In the genomic region with DNA sequence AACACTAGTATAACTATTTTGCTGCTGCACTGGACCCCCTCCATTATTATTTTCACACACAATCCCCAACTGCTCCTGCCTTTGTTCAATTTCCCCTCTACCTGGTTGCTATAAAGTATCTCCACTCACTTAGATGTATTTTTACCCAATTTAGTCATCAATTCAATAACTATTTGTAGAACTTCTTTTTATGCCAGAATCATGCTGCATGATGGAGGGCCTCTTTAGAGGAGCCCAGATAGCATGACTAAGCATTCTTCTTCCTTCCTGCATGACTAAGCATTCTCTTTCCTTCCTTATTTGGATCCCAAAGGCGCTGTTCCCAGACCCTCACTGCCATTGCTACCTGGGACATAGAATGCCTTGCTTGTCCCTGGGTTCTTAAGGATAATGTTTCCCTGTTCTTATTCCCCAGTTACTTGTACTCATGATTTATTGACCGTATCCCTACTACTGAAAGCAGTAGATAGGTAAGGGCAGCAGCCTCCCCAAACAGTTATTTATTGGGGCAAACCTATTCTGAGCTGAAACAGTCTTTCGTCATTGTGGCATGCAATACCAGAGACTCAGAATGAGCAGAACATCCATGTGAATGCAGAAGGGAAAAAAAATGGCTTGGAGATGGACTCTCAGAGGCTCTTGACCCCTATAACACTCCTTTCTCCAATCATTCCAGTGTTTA, we compare ENCODE assay signal across 15 cellular contexts.
A peak's percentile ranks its signal among the peaks of the same experiment; 100 is the strongest.
DNase-seq lines count a peak whose midpoint lies in the region; ATAC-seq, FAIRE-seq and TF ChIP-seq lines count a peak whose summit lies in the region.
"Had no signal": no experiment of that assay in that cellular context is flagged by ENCODE, and none has a peak within 500 bp of the region (broad histone marks: within the 10 kb centered on the region; RNA-seq: fewer than 3 reads in every experiment).

No MANE protein-coding gene starts in this region.

- peaks cover 12% of the 10 kb centered on the region for H3K4me1 Mint-ChIP-seq in activated CD8-positive, alpha-beta memory T cell treated with anti-CD3 and anti-CD28 coated beads, Interleukin-2, amount 10 ng/mL, durations not matched to agents 7 days and 5 days
- H3K4me1 Mint-ChIP-seq: naive thymus-derived CD8-positive, alpha-beta T cell had no signal

- no peak overlapping the region for H3K4me3 Mint-ChIP-seq in activated CD8-positive, alpha-beta memory T cell treated with anti-CD3 and anti-CD28 coated beads, Interleukin-2, amount 10 ng/mL, durations not matched to agents 7 days and 5 days
- H3K4me3 Mint-ChIP-seq: naive thymus-derived CD8-positive, alpha-beta T cell had no signal

- H3K79me2 ChIP-seq in GM12878 (ENCODE audit: control insufficient read depth, insufficient read depth, low read length), result no peaks in the 10 kb centered on the region

- intact Hi-C loops in GM12878 (cut with micrococcal nuclease; ENCODE audit: unreplicated experiment), result no loop called here

- TF ChIP-seq RAD21 in GM12878 (IDR thresholded peaks at IDR 0.05; ENCODE audit: insufficient read depth, low read depth, low read length), result no peak

- no TSS peak for BruUV-seq in GM12878 (replicated peaks; lab: Mats Ljungman, UMichigan)

- no peak for ATAC-seq in GM12878
- no peak for ATAC-seq in HG02759 (IDR thresholded peaks at IDR 0.05; ENCODE audit: unreplicated experiment)
- no peak for ATAC-seq in activated CD8-positive, alpha-beta memory T cell treated with anti-CD3 and anti-CD28 coated beads, Interleukin-2, amount 10 ng/mL, durations not matched to agents 7 days and 5 days
- ATAC-seq in GM21529 (IDR thresholded peaks at IDR 0.05; ENCODE audit: unreplicated experiment), result no peak
- ATAC-seq: left lobe of liver; naive thymus-derived CD8-positive, alpha-beta T cell had no signal

- no peaks in the 10 kb centered on the region; the same call in 2 of the 3 replicates for H3K9me3 ChIP-seq in GM12878 (replicated peaks; ENCODE audit: control insufficient read depth, insufficient read depth, low read length)

- no peaks in the 10 kb centered on the region for H3K36me3 ChIP-seq in GM12878 (ENCODE audit: control insufficient read depth in 2 of 2, insufficient read depth in 2 of 2, low read length in 1 of 2)
- H3K36me3 ChIP-seq: suprapubic skin had no signal

- no peak overlapping the region for H3K27ac Mint-ChIP-seq in activated CD8-positive, alpha-beta memory T cell treated with anti-CD3 and anti-CD28 coated beads, Interleukin-2, amount 10 ng/mL, durations not matched to agents 7 days and 5 days

- peaks cover 6% of the 10 kb centered on the region for H3K36me3 Mint-ChIP-seq in activated CD8-positive, alpha-beta memory T cell treated with anti-CD3 and anti-CD28 coated beads, Interleukin-2, amount 10 ng/mL, durations not matched to agents 7 days and 5 days

- H3K4me2 ChIP-seq in GM12878 (ENCODE audit: control insufficient read depth, insufficient read depth), result no peak overlapping the region

- no peak overlapping the region for H2AFZ ChIP-seq in GM12878 (ENCODE audit: control insufficient read depth, low read depth, low read length)

- DNase-seq in A172 (ENCODE audit: low spot score) (peak; percentile 56), DMS53 treated with DMSO at 0.1 percent for 48 hours (lab: John Stamatoyannopoulos, UW; ENCODE audit: unreplicated experiment) (peak; percentile 31), NCI-H69 (lab: John Stamatoyannopoulos, UW) (peak; percentile 56), GM12878 (ENCODE audit: low read depth, low spot score) (no peak)
- DNase-seq in activated CD8-positive, alpha-beta memory T cell treated with anti-CD3 and anti-CD28 coated beads, Interleukin-2, amount 50 U/mL, for 48 hours, result no peak
- no peak for DNase-seq in activated CD8-positive, alpha-beta memory T cell treated with anti-CD3 and anti-CD28 coated beads, Interleukin-2, amount 10 ng/mL, durations not matched to agents 7 days and 5 days
- DNase-seq: amniotic stem cell; effector CD4-positive, alpha-beta T cell; naive thymus-derived CD8-positive, alpha-beta T cell; NCI-H1417 had no signal

- no peaks in the 10 kb centered on the region; the same call in 1 of the 2 replicates for H3K4me1 ChIP-seq in GM12878 (ENCODE audit: control insufficient read depth, insufficient read depth, low read length)
- H3K4me1 ChIP-seq: suprapubic skin had no signal

- H3K27me3 ChIP-seq in GM12878 (replicated peaks in 1 of 2; ENCODE audit: control insufficient read depth in 2 of 2, insufficient read depth in 2 of 2, low read length in 1 of 2), result no peaks in the 10 kb centered on the region

- no peak for FAIRE-seq in GM12878 (lab: Jason Lieb, UNC)

- H4K20me1 ChIP-seq in GM12878 (ENCODE audit: control insufficient read depth, insufficient read depth), result no peaks in the 10 kb centered on the region

- H3K27me3 Mint-ChIP-seq in activated CD8-positive, alpha-beta memory T cell treated with anti-CD3 and anti-CD28 coated beads, Interleukin-2, amount 10 ng/mL, durations not matched to agents 7 days and 5 days, result peaks cover 5% of the 10 kb centered on the region

- POLR2A ChIA-PET in GM12878 (lab: Charles Lee), result no interaction called here

- no peak for TF ChIP-seq CTCF in GM12878 (IDR thresholded peaks at IDR 0.05 in 2 of 3, conservative IDR thresholded peaks at IDR 0.05 in 1 of 3; ENCODE audit: control insufficient read depth in 2 of 3, extremely low read depth in 1 of 3, insufficient read depth in 1 of 3, low read depth in 3 of 3, low read length in 3 of 3)

- 32% methylated on average over 3 of the region's 3 CpGs for WGBS in GM12878 (ENCODE audit: insufficient coverage, insufficient replicate concordance, low lambda C conversion rate, missing lambda C conversion rate)

- RAD21 ChIA-PET in GM12878 (lab: Charles Lee; ENCODE audit: unreplicated experiment), result no interaction called here

- no peak overlapping the region for H3K4me3 ChIP-seq in GM12878
- H3K4me3 ChIP-seq: suprapubic skin had no signal

- H3K9me3 Mint-ChIP-seq in activated CD8-positive, alpha-beta memory T cell treated with anti-CD3 and anti-CD28 coated beads, Interleukin-2, amount 10 ng/mL, durations not matched to agents 7 days and 5 days (ENCODE audit: low read depth), result peaks cover 9% of the 10 kb centered on the region

- CTCF ChIA-PET in GM12878 (lab: Yijun Ruan, JAX), result no interaction called here
- CTCF ChIA-PET in activated CD8-positive, alpha-beta memory T cell treated with anti-CD3 and anti-CD28 coated beads, Interleukin-2, amount 10 ng/mL, durations not matched to agents 7 days and 5 days (lab: Charles Lee), result no interaction called here

- TF ChIP-seq POLR2A in GM12878 (IDR thresholded peaks at IDR 0.05; ENCODE audit: low read depth, low read length), result no peak

- no peak for TF ChIP-seq EP300 in GM12878 (IDR thresholded peaks at IDR 0.05; ENCODE audit: borderline replicate concordance in 1 of 2, control insufficient read depth in 1 of 2, low read depth in 2 of 2, low read length in 2 of 2)

- in situ Hi-C loops in GM12878 (cut with MboI), result no loop called here

- H3K9ac ChIP-seq in GM12878 (ENCODE audit: control insufficient read depth, insufficient read depth, low read length), result no peak overlapping the region

- SMC1A ChIA-PET in GM12878 (lab: Charles Lee; ENCODE audit: uncharacterized antibody, unreplicated experiment), result no interaction called here

- no peak overlapping the region for H3K27ac ChIP-seq in GM12878 (ENCODE audit: control insufficient read depth, insufficient read depth)
- H3K27ac ChIP-seq: C4-2B, suprapubic skin had no signal

TF ChIP-seq in GM12878, 131 proteins besides CTCF, POLR2A, EP300 and RAD21:
- TF ChIP-seq STAT1 (conservative IDR thresholded peaks at IDR 0.05), result no peak
- no peak for TF ChIP-seq SMARCA5 (IDR thresholded peaks at IDR 0.05)
- TF ChIP-seq HCFC1 (IDR thresholded peaks at IDR 0.05; ENCODE audit: low read length), result no peak
- TF ChIP-seq RFX5 (IDR thresholded peaks at IDR 0.05; ENCODE audit: low read depth, low read length), result no peak
- TF ChIP-seq, protein P1, sequence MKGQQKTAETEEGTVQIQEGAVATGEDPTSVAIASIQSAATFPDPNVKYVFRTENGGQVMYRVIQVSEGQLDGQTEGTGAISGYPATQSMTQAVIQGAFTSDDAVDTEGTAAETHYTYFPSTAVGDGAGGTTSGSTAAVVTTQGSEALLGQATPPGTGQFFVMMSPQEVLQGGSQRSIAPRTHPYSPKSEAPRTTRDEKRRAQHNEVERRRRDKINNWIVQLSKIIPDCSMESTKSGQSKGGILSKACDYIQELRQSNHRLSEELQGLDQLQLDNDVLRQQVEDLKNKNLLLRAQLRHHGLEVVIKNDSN (IDR thresholded peaks at IDR 0.05; ENCODE audit: borderline replicate concordance, extremely low read length, insufficient read depth, low read depth, low read length), result no peak
- 0 out of 2 replicates have a peak, but pooled peaks have one; percentile 35 for TF ChIP-seq BACH1 (IDR thresholded peaks at IDR 0.05; ENCODE audit: borderline replicate concordance)
- TF ChIP-seq SMAD5 (IDR thresholded peaks at IDR 0.05; ENCODE audit: low read depth), result no peak

Comparison
In these comparisons a context has a peak if more than half of its experiments do, and no peak if none do; other contexts are left out.
1. DNase-seq: peak in A172 (single experiment), DMS53 treated with DMSO at 0.1 percent for 48 hours (single experiment) and NCI-H69 (single experiment); none in GM12878 (single experiment), activated CD8-positive, alpha-beta memory T cell treated with anti-CD3 and anti-CD28 coated beads, Interleukin-2, amount 50 U/mL, for 48 hours (single experiment) and activated CD8-positive, alpha-beta memory T cell treated with anti-CD3 and anti-CD28 coated beads, Interleukin-2, amount 10 ng/mL, durations not matched to agents 7 days and 5 days (single experiment).